In genomic region chr12:42918387-42918786, GRCh38 we compare ENCODE assay signal across 19 cellular contexts.
"Had no signal": no experiment of that assay in that cellular context is flagged by ENCODE, and none has a peak within 500 bp of the region (broad histone marks: within the 10 kb centered on the region; RNA-seq: fewer than 3 reads in every experiment).

No MANE protein-coding gene starts in this region.

- H3K27ac Mint-ChIP-seq: activated CD4-positive, alpha-beta memory T cell treated with anti-CD3 and anti-CD28 coated beads, Interleukin-2, amount 10 ng/mL, durations not matched to agents 7 days and 5 days; activated CD4-positive, alpha-beta T cell treated with anti-CD3 and anti-CD28 coated beads for 36 hours; activated naive CD8-positive, alpha-beta T cell treated with anti-CD3 and anti-CD28 coated beads, Interleukin-2, amount 50 U/mL, for 24 hours; immature natural killer cell; naive thymus-derived CD4-positive, alpha-beta T cell; progenitor cell of endocrine pancreas; stimulated activated naive B cell treated with anti-CD40 and anti-IgM and Interleukin-4, amounts not matched to agents 10 μg/mL and 1 μg/mL and 100 μg/mL, for 72 hours; T-cell had no signal

- H3K27me3 Mint-ChIP-seq: activated CD4-positive, alpha-beta memory T cell treated with anti-CD3 and anti-CD28 coated beads, Interleukin-2, amount 10 ng/mL, durations not matched to agents 7 days and 5 days; activated CD4-positive, alpha-beta T cell treated with anti-CD3 and anti-CD28 coated beads for 36 hours; activated naive CD8-positive, alpha-beta T cell treated with anti-CD3 and anti-CD28 coated beads, Interleukin-2, amount 50 U/mL, for 24 hours; naive thymus-derived CD4-positive, alpha-beta T cell; progenitor cell of endocrine pancreas; stimulated activated naive B cell treated with anti-CD40 and anti-IgM and Interleukin-4, amounts not matched to agents 10 μg/mL and 1 μg/mL and 100 μg/mL, for 72 hours; T-cell had no signal

- H3K9me3 Mint-ChIP-seq: stimulated activated naive B cell treated with anti-CD40 and anti-IgM and Interleukin-4, amounts not matched to agents 10 μg/mL and 1 μg/mL and 100 μg/mL, for 72 hours had no signal

- H3K36me3 Mint-ChIP-seq: immature natural killer cell; naive thymus-derived CD4-positive, alpha-beta T cell; stimulated activated naive B cell treated with anti-CD40 and anti-IgM and Interleukin-4, amounts not matched to agents 10 μg/mL and 1 μg/mL and 100 μg/mL, for 72 hours; T-cell had no signal

- ATAC-seq: activated CD4-positive, alpha-beta T cell treated with anti-CD3 and anti-CD28 coated beads for 36 hours; activated naive CD8-positive, alpha-beta T cell treated with anti-CD3 and anti-CD28 coated beads, Interleukin-2, amount 50 U/mL, for 24 hours; gastroesophageal sphincter; left lung; naive thymus-derived CD4-positive, alpha-beta T cell; stimulated activated naive B cell treated with anti-CD40 and anti-IgM and Interleukin-4, amounts not matched to agents 10 μg/mL and 1 μg/mL and 100 μg/mL, for 72 hours; T-cell had no signal

- H3K4me3 Mint-ChIP-seq: activated CD4-positive, alpha-beta memory T cell treated with anti-CD3 and anti-CD28 coated beads, Interleukin-2, amount 10 ng/mL, durations not matched to agents 7 days and 5 days; activated CD4-positive, alpha-beta T cell treated with anti-CD3 and anti-CD28 coated beads for 36 hours; activated naive CD8-positive, alpha-beta T cell treated with anti-CD3 and anti-CD28 coated beads, Interleukin-2, amount 50 U/mL, for 24 hours; immature natural killer cell; naive thymus-derived CD4-positive, alpha-beta T cell; stimulated activated naive B cell treated with anti-CD40 and anti-IgM and Interleukin-4, amounts not matched to agents 10 μg/mL and 1 μg/mL and 100 μg/mL, for 72 hours; T-cell had no signal

- DNase-seq: activated CD4-positive, alpha-beta memory T cell treated with anti-CD3 and anti-CD28 coated beads, Interleukin-2, amount 10 ng/mL, durations not matched to agents 7 days and 5 days; activated CD4-positive, alpha-beta T cell treated with anti-CD3 and anti-CD28 coated beads for 36 hours; activated naive CD4-positive, alpha-beta T cell; activated naive CD8-positive, alpha-beta T cell treated with anti-CD3 and anti-CD28 coated beads, Interleukin-2, amount 50 U/mL, for 24 hours; activated T-cell treated with anti-CD3 and anti-CD28 coated beads, Interleukin-2, amount 50 U/mL, for 48 hours; central memory CD4-positive, alpha-beta T cell; effector CD4-positive, alpha-beta T cell; immature natural killer cell; left lung; naive thymus-derived CD4-positive, alpha-beta T cell; nucleus accumbens; right lobe of liver; spleen; stimulated activated CD4-positive, alpha-beta T cell treated with anti-CD3 and anti-CD28 coated beads, Interleukin-1b, Interleukin-23, amount 100 ng/mL, for 48 hours; stimulated activated naive B cell treated with anti-CD40 and anti-IgM and Interleukin-4, amounts not matched to agents 10 μg/mL and 1 μg/mL and 100 μg/mL, for 72 hours; T-cell; T1000 had no signal

- H3K4me1 Mint-ChIP-seq: activated CD4-positive, alpha-beta memory T cell treated with anti-CD3 and anti-CD28 coated beads, Interleukin-2, amount 10 ng/mL, durations not matched to agents 7 days and 5 days; activated CD4-positive, alpha-beta T cell treated with anti-CD3 and anti-CD28 coated beads for 36 hours; activated naive CD8-positive, alpha-beta T cell treated with anti-CD3 and anti-CD28 coated beads, Interleukin-2, amount 50 U/mL, for 24 hours; immature natural killer cell; naive thymus-derived CD4-positive, alpha-beta T cell; stimulated activated naive B cell treated with anti-CD40 and anti-IgM and Interleukin-4, amounts not matched to agents 10 μg/mL and 1 μg/mL and 100 μg/mL, for 72 hours; T-cell had no signal
